Comparison of ENCODE assay signal across 18 cellular contexts in genomic region chr14:104387000-104387384, GRCh38.
DNase-seq lines count a peak whose midpoint lies in the region; ATAC-seq, FAIRE-seq and TF ChIP-seq lines count a peak whose summit lies in the region.
"Had no signal": no experiment of that assay in that cellular context is flagged by ENCODE, and none has a peak within 500 bp of the region (broad histone marks: within the 10 kb centered on the region; RNA-seq: fewer than 3 reads in every experiment).

No MANE protein-coding gene starts in this region.

- H3K4me3 ChIP-seq in heart left ventricle, result no peak overlapping the region
- H3K4me3 ChIP-seq in kidney (ENCODE audit: low read length in 2 of 2), result no peak overlapping the region
- no peak overlapping the region for H3K4me3 ChIP-seq in upper lobe of right lung
- H3K4me3 ChIP-seq: esophagus squamous epithelium, prostate gland, thoracic aorta had no signal

- intact Hi-C loops in heart left ventricle (cut with DNase I) (no loop called here), Right ventricle myocardium superior (cut with DNase I) (no loop called here), kidney (cut with DNase I) (no loop called here), upper lobe of right lung (cut with DNase I) (no loop called here)

- no peak overlapping the region for H3K27ac ChIP-seq in heart left ventricle
- H3K27ac ChIP-seq in kidney (ENCODE audit: low read depth in 2 of 2, low read length in 2 of 2), result no peak overlapping the region
- no peak overlapping the region for H3K27ac ChIP-seq in upper lobe of right lung
- H3K27ac ChIP-seq: esophagus squamous epithelium, prostate gland, thoracic aorta had no signal

- WGBS in heart left ventricle, 4 donors, result 55 to 63% (median 57%) methylated on average over 8 of the region's 8 CpGs

- ATAC-seq in heart left ventricle, result no peak
- no peak for ATAC-seq in Right ventricle myocardium superior (ENCODE audit: poor library complexity)
- no peak for ATAC-seq in upper lobe of right lung
- no peak for ATAC-seq in stimulated activated naive CD8-positive, alpha-beta T cell treated with anti-CD3 and anti-CD28 coated beads, Interleukin-15, Interleukin-2, amounts not matched to agents 100 U/mL and 50 U/mL, for 24 hours
- ATAC-seq in HG02571 (IDR thresholded peaks at IDR 0.05; ENCODE audit: unreplicated experiment), result no peak
- ATAC-seq: T-helper 17 cell had no signal

- TF ChIP-seq POLR2A in heart left ventricle (IDR thresholded peaks at IDR 0.05), result no peak

- peaks cover 0 to 12% (median 5%) of the 10 kb centered on the region in 12 donors for H3K4me1 ChIP-seq in heart left ventricle
- H3K4me1 ChIP-seq in kidney (ENCODE audit: control insufficient read depth in 1 of 2, insufficient read depth in 1 of 2, low read depth in 1 of 2, low read length in 2 of 2), result no peaks in the 10 kb centered on the region
- H3K4me1 ChIP-seq in upper lobe of right lung, result no peaks in the 10 kb centered on the region
- H3K4me1 ChIP-seq: prostate gland had no signal

- H3K27me3 ChIP-seq in heart left ventricle (peaks cover 0 to 14% (median 0%) of the 10 kb centered on the region in 9 donors), upper lobe of right lung (no peaks in the 10 kb centered on the region)

- FAIRE-seq in kidney (lab: Jason Lieb, UNC), result no peak
- FAIRE-seq: GM19239 had no signal

- no peak overlapping the region for H3K9ac ChIP-seq in kidney (ENCODE audit: low read length in 2 of 2)

- TF ChIP-seq CTCF in heart left ventricle (IDR thresholded peaks at IDR 0.05) (no peak), kidney (IDR thresholded peaks at IDR 0.05; ENCODE audit: borderline replicate concordance, extremely low read depth, insufficient read depth) (no peak), upper lobe of right lung (IDR thresholded peaks at IDR 0.05) (no peak)

- no peaks in the 10 kb centered on the region for H3K36me3 ChIP-seq in heart left ventricle
- no peaks in the 10 kb centered on the region for H3K36me3 ChIP-seq in kidney (ENCODE audit: control insufficient read depth in 1 of 2, insufficient read depth in 2 of 2, low read length in 2 of 2)
- no peaks in the 10 kb centered on the region for H3K36me3 ChIP-seq in upper lobe of right lung
- H3K36me3 ChIP-seq: esophagus squamous epithelium, prostate gland, thoracic aorta had no signal

- H3K9me3 ChIP-seq in heart left ventricle (peaks cover 0 to under 1% (median 0%) of the 10 kb centered on the region in 12 donors), kidney (ENCODE audit: control insufficient read depth in 1 of 2, low read length in 2 of 2) (no peaks in the 10 kb centered on the region), upper lobe of right lung (no peaks in the 10 kb centered on the region)
- H3K9me3 ChIP-seq: esophagus squamous epithelium, prostate gland, thoracic aorta had no signal

- DNase-seq in heart left ventricle (peak in 3 of 5 donors; percentile 15 to 50 (median 16)), Right ventricle myocardium superior (no peak), NCI-H1694 (lab: John Stamatoyannopoulos, UW) (peak; percentile 84), kidney (peak; percentile 36), upper lobe of right lung (peak; percentile 46), Ammon's horn (ENCODE audit: low spot score) (no peak)
- no peak for DNase-seq in stimulated activated naive CD8-positive, alpha-beta T cell treated with anti-CD3 and anti-CD28 coated beads, Interleukin-15, Interleukin-2, amounts not matched to agents 100 U/mL and 50 U/mL, for 24 hours
- DNase-seq: activated CD4-positive, alpha-beta T cell treated with anti-CD3 and anti-CD28 coated beads for 4 hours; dermis blood vessel endothelial cell; esophagus squamous epithelium; NCI-H1105; NCI-H526 treated with DMSO at 0.1 percent for 48 hours; stimulated activated CD4-positive, alpha-beta T cell treated with anti-CD3 and anti-CD28 coated beads, Interleukin-15, amount 100 ng/mL, for 24 hours; T-helper 17 cell had no signal

Comparison
In these comparisons a context has a peak if more than half of its experiments do, and no peak if none do; other contexts are left out.
1. DNase-seq: peak in heart left ventricle (3 of 5), NCI-H1694 (single experiment), kidney (single experiment) and upper lobe of right lung (single experiment); none in Right ventricle myocardium superior (single experiment), stimulated activated naive CD8-positive, alpha-beta T cell treated with anti-CD3 and anti-CD28 coated beads, Interleukin-15, Interleukin-2, amounts not matched to agents 100 U/mL and 50 U/mL, for 24 hours (single experiment) and Ammon's horn (single experiment).